ENCODE assay signal across 8 cellular contexts in the genomic region with DNA sequence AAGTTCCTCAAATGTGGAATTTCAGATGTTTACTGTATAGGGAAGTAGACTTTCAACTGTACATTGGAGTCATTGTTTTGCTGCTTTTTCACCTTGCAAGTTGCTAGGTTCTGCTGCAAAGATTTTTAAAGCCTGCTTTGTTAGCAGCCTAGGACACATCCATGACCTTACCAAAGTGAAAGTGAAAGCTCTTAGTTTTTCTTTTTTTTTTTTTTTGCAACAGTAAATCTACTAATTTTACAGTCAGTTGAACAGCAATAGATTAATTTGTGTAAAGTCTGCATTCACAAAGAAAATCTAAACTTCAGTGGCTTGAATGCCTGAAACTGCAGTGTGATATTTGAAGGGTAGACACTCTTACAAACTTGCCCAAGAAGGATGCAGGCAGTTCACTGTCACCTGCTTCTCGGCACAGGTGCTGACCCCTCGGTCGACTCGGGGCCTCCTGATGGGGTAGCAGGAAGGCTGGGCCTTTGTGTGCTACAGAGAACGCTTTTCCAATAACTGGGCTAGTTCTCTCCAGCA. TPM values are rescaled to one million over a fixed set of nuclear protein-coding genes. Genes with fewer than 3 reads are reported as not detected.
DNase-seq lines count a peak whose midpoint lies in the region; ATAC-seq, FAIRE-seq and TF ChIP-seq lines count a peak whose summit lies in the region.

No MANE protein-coding gene starts in this region.

- peak; percentile 19 for DNase-seq in activated naive CD4-positive, alpha-beta T cell treated with Interleukin-2 at 50 U/mL for 16 hours
- no peak for DNase-seq in activated naive CD4-positive, alpha-beta T cell (lab: John Stamatoyannopoulos, UW)
- DNase-seq in activated CD4-positive, alpha-beta memory T cell treated with anti-CD3 and anti-CD28 coated beads for 36 hours: peak; percentile 32
- DNase-seq in kidney: no peak
- DNase-seq in transverse colon: no peak
- DNase-seq in dedifferentiated amniotic fluid mesenchymal stem cell (ENCODE audit: extremely low spot score): no peak
- no peak for DNase-seq in mesendoderm

- 44% methylated on average over 5 of the region's 5 CpGs; no CpG with 5 or more reads in 1 of the 2 donors for WGBS in transverse colon (ENCODE audit: low coverage in 1 of 2), 2 donors
- no CpG with 5 or more reads among the region's 5 CpGs for WGBS in mesendoderm (ENCODE audit: extremely low coverage, insufficient coverage, low lambda C conversion rate)

- H3K27ac ChIP-seq in kidney (ENCODE audit: low read depth in 2 of 2, low read length in 2 of 2): peak overlapping the region; percentile 11 to 37
- H3K27ac ChIP-seq in transverse colon: peak overlapping the region; percentile 15 to 53 (median 38)
- no peak overlapping the region for H3K27ac ChIP-seq in mesendoderm (ENCODE audit: low read depth, low read length)

- peak overlapping the region in 1 of 2 donors; percentile 14 for H3K9ac ChIP-seq in kidney (ENCODE audit: low read length in 2 of 2)
- no peak overlapping the region for H3K9ac ChIP-seq in mesendoderm (ENCODE audit: low read length)

- H2AK5ac ChIP-seq in mesendoderm (ENCODE audit: low read length): no peak overlapping the region

- H2BK5ac ChIP-seq in mesendoderm (ENCODE audit: low read length): no peak overlapping the region

- H3K4me3 ChIP-seq in kidney (ENCODE audit: low read length in 2 of 2) (peak overlapping the region; percentile 50 to 69), transverse colon (peak overlapping the region in 2 of 4 donors; percentile 2 to 28), mesendoderm (ENCODE audit: low read length) (no peak overlapping the region)

- no peak overlapping the region for H4K5ac ChIP-seq in mesendoderm (ENCODE audit: low read length)

- no peak for TF ChIP-seq POLR2A in transverse colon (IDR thresholded peaks at IDR 0.05)

- peaks cover 2 to 4% of the 10 kb centered on the region in 2 donors for H3K4me1 ChIP-seq in kidney (ENCODE audit: control insufficient read depth in 1 of 2, insufficient read depth in 1 of 2, low read depth in 1 of 2, low read length in 2 of 2)
- peaks cover 0 to 22% (median 7%) of the 10 kb centered on the region in 4 donors for H3K4me1 ChIP-seq in transverse colon
- no peaks in the 10 kb centered on the region for H3K4me1 ChIP-seq in mesendoderm (ENCODE audit: control insufficient read depth, low read depth, low read length)

- intact Hi-C loops in activated CD4-positive, alpha-beta memory T cell treated with anti-CD3 and anti-CD28 coated beads for 36 hours (cut with micrococcal nuclease): loop anchor here (1.0 kb wide), 1 partner anchor 29 kb away; no protein-coding TSS in a partner anchor
- intact Hi-C loops in kidney (cut with DNase I): no loop called here
- intact Hi-C loops in transverse colon (cut with DNase I; ENCODE audit: low total_unique reads): no loop called here

- peak overlapping the region; percentile 97 for H3K27ac Mint-ChIP-seq in activated CD4-positive, alpha-beta memory T cell treated with anti-CD3 and anti-CD28 coated beads for 36 hours

- no peak overlapping the region for H3K56ac ChIP-seq in mesendoderm (ENCODE audit: low read length)

- H3K27me3 ChIP-seq in transverse colon: no peaks in the 10 kb centered on the region
- H3K27me3 ChIP-seq in mesendoderm (ENCODE audit: insufficient read depth, low read length, poor library complexity): peaks cover 1% of the 10 kb centered on the region

- in situ Hi-C loops in transverse colon (cut with MboI; ENCODE audit: low pct_ligation_motif_present in 1 of 4, low pct_unique_long_range_greater_than_20kb in 1 of 4, low sequenced_read_pairs in 3 of 4): loop anchor here in 1 of 4 donors (10.0 kb wide), 1 partner anchor 159 kb away; no protein-coding TSS in a partner anchor

- POLR2A ChIA-PET in activated CD4-positive, alpha-beta memory T cell treated with anti-CD3 and anti-CD28 coated beads for 36 hours (lab: Charles Lee): interaction anchor here (1.4 to 1.5 kb wide), 2 partner anchors 28 to 30 kb away, joined by 4 read pairs; no protein-coding TSS in a partner anchor

- no peaks in the 10 kb centered on the region for H3K27me3 Mint-ChIP-seq in activated CD4-positive, alpha-beta memory T cell treated with anti-CD3 and anti-CD28 coated beads for 36 hours

- no peaks in the 10 kb centered on the region for H3K36me3 ChIP-seq in kidney (ENCODE audit: control insufficient read depth in 1 of 2, insufficient read depth in 2 of 2, low read length in 2 of 2)
- no peaks in the 10 kb centered on the region for H3K36me3 ChIP-seq in transverse colon
- H3K36me3 ChIP-seq in mesendoderm (ENCODE audit: control insufficient read depth, insufficient read depth, low read length): no peaks in the 10 kb centered on the region

- H2BK120ac ChIP-seq in mesendoderm (ENCODE audit: low read depth, low read length): no peak overlapping the region

- H4K8ac ChIP-seq in mesendoderm (ENCODE audit: low read depth, low read length): no peak overlapping the region

- no peaks in the 10 kb centered on the region for H3K79me2 ChIP-seq in mesendoderm (ENCODE audit: control insufficient read depth, insufficient read depth, low read length)

- peaks cover 34% of the 10 kb centered on the region for H3K4me1 Mint-ChIP-seq in activated CD4-positive, alpha-beta memory T cell treated with anti-CD3 and anti-CD28 coated beads for 36 hours (ENCODE audit: low read depth)

- no peak for ATAC-seq in HG02884 (IDR thresholded peaks at IDR 0.05; ENCODE audit: unreplicated experiment)

- no peak overlapping the region for H3K4me2 ChIP-seq in mesendoderm (ENCODE audit: low read length)

- TF ChIP-seq CTCF in kidney (IDR thresholded peaks at IDR 0.05; ENCODE audit: borderline replicate concordance, extremely low read depth, insufficient read depth) (no peak), transverse colon (IDR thresholded peaks at IDR 0.05) (no peak)

- H3K9me3 Mint-ChIP-seq in activated CD4-positive, alpha-beta memory T cell treated with anti-CD3 and anti-CD28 coated beads for 36 hours: no peaks in the 10 kb centered on the region

- CTCF ChIA-PET in activated CD4-positive, alpha-beta memory T cell treated with anti-CD3 and anti-CD28 coated beads for 36 hours (lab: Charles Lee): interaction anchor here (0.9 to 1.8 kb wide), 7 partner anchors 11 to 371 kb away, joined by 3 to 6 read pairs (median 4); no protein-coding TSS in a partner anchor

- H3K4ac ChIP-seq in mesendoderm (ENCODE audit: low read depth, low read length): no peak overlapping the region

- no peak overlapping the region for H2BK15ac ChIP-seq in mesendoderm (replicated peaks; ENCODE audit: low read depth)

- no peak for FAIRE-seq in kidney (lab: Jason Lieb, UNC)

- TF ChIP-seq EP300 in transverse colon (IDR thresholded peaks at IDR 0.05; ENCODE audit: low read depth): no peak

- H3K18ac ChIP-seq in mesendoderm (ENCODE audit: low read length): no peak overlapping the region

- no peaks in the 10 kb centered on the region for H3K36me3 Mint-ChIP-seq in activated CD4-positive, alpha-beta memory T cell treated with anti-CD3 and anti-CD28 coated beads for 36 hours

- no peak overlapping the region for H3K23ac ChIP-seq in mesendoderm (ENCODE audit: low read length)

- no peaks in the 10 kb centered on the region for H3K79me1 ChIP-seq in mesendoderm (ENCODE audit: low read length)

- H3K9me3 ChIP-seq in kidney (ENCODE audit: control insufficient read depth in 1 of 2, low read length in 2 of 2) (no peaks in the 10 kb centered on the region), transverse colon (no peaks in the 10 kb centered on the region)

- H3K4me3 Mint-ChIP-seq in activated CD4-positive, alpha-beta memory T cell treated with anti-CD3 and anti-CD28 coated beads for 36 hours: peak overlapping the region; percentile 88

RNA-seq across cellular contexts. Expression of a gene that starts 5.0 kb away (rescaled TPM):
- 10 to 100 TPM; 35.7 to 37.3 TPM for total RNA-seq in activated CD4-positive, alpha-beta memory T cell treated with anti-CD3 and anti-CD28 coated beads for 36 hours
- total RNA-seq in kidney (48.5 TPM), transverse colon (10 to 100 TPM; 27.7 to 98.3 (median 66.7) TPM)
- 130 TPM for polyA plus RNA-seq in kidney (ENCODE audit: insufficient read depth, low read depth, low replicate concordance)
- polyA plus RNA-seq in mesendoderm (2013, experiment 1 of 2): 58.2 TPM
- polyA plus RNA-seq in mesendoderm (2013, experiment 2 of 2): 58.0 TPM

RNA-seq across cellular contexts. Expression of a gene that starts 31.0 kb away (rescaled TPM):
- total RNA-seq in activated CD4-positive, alpha-beta memory T cell treated with anti-CD3 and anti-CD28 coated beads for 36 hours: 100 to 1,000 TPM; 217 to 218 TPM
- total RNA-seq in kidney (64.8 TPM), transverse colon (100 to 1,000 TPM in 1 of 4 donors, 10 to 100 TPM in 3; 43.1 to 195 (median 60.0) TPM)
- polyA plus RNA-seq in kidney (ENCODE audit: insufficient read depth, low read depth, low replicate concordance): 126 TPM
- polyA plus RNA-seq in mesendoderm (2013, experiment 1 of 2): 93.6 TPM
- polyA plus RNA-seq in mesendoderm (2013, experiment 2 of 2): 97.5 TPM

Comparison
In these comparisons a context has a peak if more than half of its experiments do, and no peak if none do; other contexts are left out.
1. DNase-seq: peak in activated naive CD4-positive, alpha-beta T cell treated with Interleukin-2 at 50 U/mL for 16 hours (single experiment) and activated CD4-positive, alpha-beta memory T cell treated with anti-CD3 and anti-CD28 coated beads for 36 hours (single experiment); none in activated naive CD4-positive, alpha-beta T cell (0 of 4), kidney (single experiment), transverse colon (single experiment), dedifferentiated amniotic fluid mesenchymal stem cell (single experiment) and mesendoderm (single experiment).